In the genomic region with DNA sequence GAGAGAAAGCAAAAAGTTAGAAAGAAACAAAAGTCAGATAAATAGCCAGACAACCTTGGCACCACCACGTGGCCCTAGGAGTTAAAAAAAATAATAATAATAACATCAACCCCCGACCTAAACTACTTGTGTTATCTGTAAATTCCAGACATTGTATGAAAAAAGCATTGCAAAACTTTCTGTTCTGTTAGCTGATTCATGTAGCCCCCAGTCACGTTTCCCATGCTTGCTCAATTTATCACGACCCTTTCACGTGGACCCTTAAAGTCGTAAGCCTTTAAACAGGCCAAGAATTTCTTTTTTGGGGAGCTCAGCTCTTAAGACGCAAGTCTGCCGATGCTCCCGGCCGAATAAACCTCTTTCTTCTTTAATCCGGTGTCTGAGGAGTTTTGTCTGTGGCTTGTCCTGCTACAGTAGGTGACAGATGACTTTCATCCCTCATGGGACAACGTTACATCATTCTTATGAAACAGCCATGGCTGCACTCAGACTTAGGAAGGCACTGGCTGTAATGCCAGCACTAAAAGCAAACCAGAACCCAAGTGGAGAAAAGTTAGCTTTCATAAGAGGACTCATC, we compare ENCODE assay signal across 8 cellular contexts. TPM values are rescaled to one million over a fixed set of nuclear protein-coding genes. Genes with fewer than 3 reads are reported as not detected.
DNase-seq lines count a peak whose midpoint lies in the region; ATAC-seq and TF ChIP-seq lines count a peak whose summit lies in the region.

No MANE protein-coding gene starts in this region.

- no peaks in the 10 kb centered on the region for H3K4me1 ChIP-seq in iPS DF 6.9 (ENCODE audit: control insufficient read depth, insufficient read depth, low read length)

- no peaks in the 10 kb centered on the region for H3K27me3 Mint-ChIP-seq in activated naive CD8-positive, alpha-beta T cell treated with anti-CD3 and anti-CD28 coated beads, Interleukin-2, amount 10 ng/mL, durations not matched to agents 7 days and 5 days

- peaks cover 7% of the 10 kb centered on the region for H3K36me3 Mint-ChIP-seq in activated naive CD8-positive, alpha-beta T cell treated with anti-CD3 and anti-CD28 coated beads, Interleukin-2, amount 10 ng/mL, durations not matched to agents 7 days and 5 days
- H3K36me3 Mint-ChIP-seq in stimulated activated effector memory CD8-positive, alpha-beta T cell treated with anti-CD3 and anti-CD28 coated beads, Interleukin-12 subunit alpha, Interleukin-12 subunit beta, amount 100 ng/mL, for 72 hours: peaks cover 39% of the 10 kb centered on the region

- H3K9me3 ChIP-seq in MG63: no peaks in the 10 kb centered on the region
- no peaks in the 10 kb centered on the region for H3K9me3 ChIP-seq in iPS DF 6.9 (ENCODE audit: control insufficient read depth, insufficient read depth, low read length)

- peak overlapping the region; percentile 97 for H3K4me3 Mint-ChIP-seq in activated naive CD8-positive, alpha-beta T cell treated with anti-CD3 and anti-CD28 coated beads, Interleukin-2, amount 10 ng/mL, durations not matched to agents 7 days and 5 days
- H3K4me3 Mint-ChIP-seq in stimulated activated effector memory CD8-positive, alpha-beta T cell treated with anti-CD3 and anti-CD28 coated beads, Interleukin-12 subunit alpha, Interleukin-12 subunit beta, amount 100 ng/mL, for 72 hours: peak overlapping the region; percentile 91

- no CpG with 5 or more reads among the region's 12 CpGs for WGBS in iPS DF 6.9 (ENCODE audit: insufficient coverage, insufficient read length)

- peak overlapping the region; percentile 98 for H3K27ac Mint-ChIP-seq in activated naive CD8-positive, alpha-beta T cell treated with anti-CD3 and anti-CD28 coated beads, Interleukin-2, amount 10 ng/mL, durations not matched to agents 7 days and 5 days
- H3K27ac Mint-ChIP-seq in stimulated activated effector memory CD8-positive, alpha-beta T cell treated with anti-CD3 and anti-CD28 coated beads, Interleukin-12 subunit alpha, Interleukin-12 subunit beta, amount 100 ng/mL, for 72 hours: peak overlapping the region; percentile 99

- DNase-seq in H4 (ENCODE audit: low spot score) (peak; percentile 65), MG63 (no peak), iPS DF 6.9 (ENCODE audit: low read depth, low spot score) (no peak), cerebellar cortex (ENCODE audit: low spot score) (no peak), GM10266 (ENCODE audit: extremely low spot score) (no peak)
- no peak for DNase-seq in activated naive CD8-positive, alpha-beta T cell treated with anti-CD3 and anti-CD28 coated beads, Interleukin-2, amount 10 ng/mL, durations not matched to agents 7 days and 5 days
- peak; percentile 13 to 69 for DNase-seq in stimulated activated effector memory CD8-positive, alpha-beta T cell treated with anti-CD3 and anti-CD28 coated beads, Interleukin-12 subunit alpha, Interleukin-12 subunit beta, amount 100 ng/mL, for 72 hours (ENCODE audit: low spot score in 2 of 2)

- POLR2A ChIA-PET in activated naive CD8-positive, alpha-beta T cell treated with anti-CD3 and anti-CD28 coated beads, Interleukin-2, amount 10 ng/mL, durations not matched to agents 7 days and 5 days (lab: Charles Lee): interaction anchor here (4.1 kb wide), 1 partner anchor 12 kb away, joined by 27 read pairs; no protein-coding TSS in a partner anchor

- peak; percentile 26 for ATAC-seq in GM18505 (IDR thresholded peaks at IDR 0.05; ENCODE audit: unreplicated experiment)
- peak; percentile 34 for ATAC-seq in activated naive CD8-positive, alpha-beta T cell treated with anti-CD3 and anti-CD28 coated beads, Interleukin-2, amount 10 ng/mL, durations not matched to agents 7 days and 5 days (ENCODE audit: low read depth)
- ATAC-seq in stimulated activated effector memory CD8-positive, alpha-beta T cell treated with anti-CD3 and anti-CD28 coated beads, Interleukin-12 subunit alpha, Interleukin-12 subunit beta, amount 100 ng/mL, for 72 hours: peak; percentile 72

- no peaks in the 10 kb centered on the region for H3K9me3 Mint-ChIP-seq in activated naive CD8-positive, alpha-beta T cell treated with anti-CD3 and anti-CD28 coated beads, Interleukin-2, amount 10 ng/mL, durations not matched to agents 7 days and 5 days
- no peaks in the 10 kb centered on the region for H3K9me3 Mint-ChIP-seq in stimulated activated effector memory CD8-positive, alpha-beta T cell treated with anti-CD3 and anti-CD28 coated beads, Interleukin-12 subunit alpha, Interleukin-12 subunit beta, amount 100 ng/mL, for 72 hours

- H3K4me1 Mint-ChIP-seq in activated naive CD8-positive, alpha-beta T cell treated with anti-CD3 and anti-CD28 coated beads, Interleukin-2, amount 10 ng/mL, durations not matched to agents 7 days and 5 days: peaks cover 46% of the 10 kb centered on the region
- H3K4me1 Mint-ChIP-seq in stimulated activated effector memory CD8-positive, alpha-beta T cell treated with anti-CD3 and anti-CD28 coated beads, Interleukin-12 subunit alpha, Interleukin-12 subunit beta, amount 100 ng/mL, for 72 hours: peaks cover 73% of the 10 kb centered on the region

- no peak overlapping the region for H3K27ac ChIP-seq in iPS DF 6.9 (ENCODE audit: low read length)

- peak overlapping the region; percentile 62 for H3K4me3 ChIP-seq in MG63
- H3K4me3 ChIP-seq in iPS DF 6.9 (ENCODE audit: low read length): peak overlapping the region; percentile 95

- H3K36me3 ChIP-seq in MG63 (no peaks in the 10 kb centered on the region), iPS DF 6.9 (ENCODE audit: control insufficient read depth, insufficient read depth, low read length) (no peaks in the 10 kb centered on the region)

- TF ChIP-seq POLR2A in GM18505 (IDR thresholded peaks at IDR 0.05; ENCODE audit: borderline replicate concordance, extremely low read depth, insufficient read depth, insufficient read length): no peak

- TF ChIP-seq CTCF in GM10266 (IDR thresholded peaks at IDR 0.05; ENCODE audit: control insufficient read depth, insufficient read depth, low read depth, missing control alignments): no peak

- no peaks in the 10 kb centered on the region for H3K27me3 ChIP-seq in MG63
- no peaks in the 10 kb centered on the region for H3K27me3 ChIP-seq in iPS DF 6.9 (ENCODE audit: control insufficient read depth, insufficient read depth, low read length)

RNA-seq across cellular contexts. Expression of gene ACOX3, which starts 0.5 kb away (rescaled TPM):
- 19.3 and 23.4 TPM in 2 replicates for total RNA-seq in H4 (2014; rRNA removed; shearing (Covaris generic))
- 20.3 and 33.2 TPM in 2 replicates for total RNA-seq in MG63 (2014; rRNA removed; shearing (Covaris generic); ENCODE audit: low replicate concordance)
- 10 to 100 TPM; 15.2 to 16.6 TPM for total RNA-seq in activated naive CD8-positive, alpha-beta T cell treated with anti-CD3 and anti-CD28 coated beads, Interleukin-2, amount 10 ng/mL, durations not matched to agents 7 days and 5 days

RNA-seq across cellular contexts. Expression of gene TRMT44, which starts 0.6 kb away (rescaled TPM):
- 9.4 and 9.6 TPM in 2 replicates for total RNA-seq in H4 (2014; rRNA removed; shearing (Covaris generic))
- 3.2 and 13.4 TPM in 2 replicates for total RNA-seq in MG63 (2014; rRNA removed; shearing (Covaris generic); ENCODE audit: low replicate concordance)
- 10 to 100 TPM; 26.1 to 27.9 TPM for total RNA-seq in activated naive CD8-positive, alpha-beta T cell treated with anti-CD3 and anti-CD28 coated beads, Interleukin-2, amount 10 ng/mL, durations not matched to agents 7 days and 5 days

Comparison
In these comparisons a context has a peak if more than half of its experiments do, and no peak if none do; other contexts are left out.
1. DNase-seq: peak in H4 (single experiment) and stimulated activated effector memory CD8-positive, alpha-beta T cell treated with anti-CD3 and anti-CD28 coated beads, Interleukin-12 subunit alpha, Interleukin-12 subunit beta, amount 100 ng/mL, for 72 hours (2 of 2); none in MG63 (single experiment), activated naive CD8-positive, alpha-beta T cell treated with anti-CD3 and anti-CD28 coated beads, Interleukin-2, amount 10 ng/mL, durations not matched to agents 7 days and 5 days (single experiment), iPS DF 6.9 (single experiment), cerebellar cortex (single experiment) and GM10266 (single experiment).
2. Peak in every context shown above with its lines, with median percentiles within 50 percentile points of each other: ATAC-seq.